ENCODE assay signal across 16 cellular contexts in the genomic region with DNA sequence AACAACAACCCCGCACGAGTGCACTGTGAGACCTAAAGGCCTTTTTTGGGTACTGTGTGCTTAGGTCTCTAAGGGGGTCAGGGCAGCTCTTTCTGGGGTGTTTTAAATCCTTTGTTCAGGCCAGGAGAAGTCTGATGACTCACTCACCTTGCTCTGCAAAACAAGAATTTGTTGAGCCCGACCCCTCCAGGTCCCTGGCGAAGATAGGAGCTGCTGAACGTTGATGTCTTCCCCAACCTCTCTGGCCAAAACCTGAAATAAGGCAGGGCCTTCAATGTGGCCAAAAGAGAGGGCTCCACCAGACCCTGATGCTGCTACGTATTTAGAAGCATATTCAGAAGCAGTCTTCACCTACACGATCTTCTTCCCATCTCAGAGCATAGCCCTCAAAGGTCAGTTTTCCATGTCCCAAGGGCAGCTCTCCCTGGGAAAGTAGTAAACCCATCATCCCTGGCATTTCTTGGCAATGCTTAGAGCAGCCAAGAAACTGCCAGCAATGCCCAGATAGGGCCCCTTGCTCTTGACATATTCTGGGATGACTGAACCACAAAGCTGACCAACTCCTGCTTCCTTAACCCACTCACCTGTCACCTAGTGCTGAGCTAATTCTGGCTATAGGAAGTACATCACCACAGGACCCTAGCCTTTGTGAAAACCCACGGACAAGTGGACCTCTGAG. TPM values are rescaled to one million over a fixed set of nuclear protein-coding genes. Genes with fewer than 3 reads are reported as not detected.
DNase-seq lines count a peak whose midpoint lies in the region; ATAC-seq and TF ChIP-seq lines count a peak whose summit lies in the region.
"Had no signal": no experiment of that assay in that cellular context is flagged by ENCODE, and none has a peak within 500 bp of the region (broad histone marks: within the 10 kb centered on the region; RNA-seq: fewer than 3 reads in every experiment).

No MANE protein-coding gene starts in this region.

- TF ChIP-seq EP300 in suprapubic skin (IDR thresholded peaks at IDR 0.05): no peak

- H3K9me3 ChIP-seq in RWPE2 (ENCODE audit: severe bottlenecking) (no peaks in the 10 kb centered on the region), suprapubic skin (no peaks in the 10 kb centered on the region)

- WGBS in lower leg skin, 2 donors: 42 to 45% methylated on average over 8 of the region's 8 CpGs
- 38% methylated on average over 8 of the region's 8 CpGs for WGBS in suprapubic skin

- peak; percentile 31 for DNase-seq in RWPE2 (ENCODE audit: low spot score)
- DNase-seq in dorsolateral prefrontal cortex: no peak
- DNase-seq in lower leg skin (ENCODE audit: low spot score in 2 of 2): peak; percentile 12 to 58
- peak in 1 of 2 donors; percentile 68 for DNase-seq in suprapubic skin (ENCODE audit: low spot score in 2 of 2)
- DNase-seq in stimulated activated CD4-positive, alpha-beta T cell treated with anti-CD3 and anti-CD28 coated beads, Interleukin-4, amount 100 ng/mL, for 4 hours: no peak
- DNase-seq in activated CD4-positive, CD25-positive, alpha-beta regulatory T cell treated with anti-CD3 and anti-CD28 coated beads, Interleukin-2, amount 50 U/mL, for 72 hours: no peak
- DNase-seq in LoVo (ENCODE audit: low spot score): no peak
- DNase-seq: activated CD4-positive, alpha-beta T cell treated with anti-CD3 and anti-CD28 coated beads for 36 hours; CD4-positive, CD25-positive, alpha-beta regulatory T cell; Kasumi-1; kidney glomerular epithelial cell; NCI-H2081 treated with DMSO at 0.1 percent for 48 hours; stimulated activated CD4-positive, alpha-beta T cell treated with anti-CD3 and anti-CD28 coated beads, Interleukin-1b, Interleukin-23, amount 100 ng/mL, for 48 hours had no signal

- H3K4me1 ChIP-seq in RWPE2 (ENCODE audit: insufficient read depth, poor library complexity, severe bottlenecking) (no peaks in the 10 kb centered on the region), suprapubic skin (peaks cover 26% of the 10 kb centered on the region)

- ATAC-seq in RWPE2 (ENCODE audit: low read depth) (no peak), GM19351 (IDR thresholded peaks at IDR 0.05; ENCODE audit: unreplicated experiment) (no peak)
- ATAC-seq: activated CD4-positive, alpha-beta T cell treated with anti-CD3 and anti-CD28 coated beads for 36 hours; stimulated activated memory B cell treated with anti-CD40 and anti-IgM and Interleukin-4, amounts not matched to agents 10 μg/mL and 1 μg/mL and 100 μg/mL, for 72 hours had no signal

- no peaks in the 10 kb centered on the region for H3K36me3 ChIP-seq in RWPE2 (ENCODE audit: low read depth)
- H3K36me3 ChIP-seq in suprapubic skin: no peaks in the 10 kb centered on the region

- TF ChIP-seq POLR2A in lower leg skin (IDR thresholded peaks at IDR 0.05) (no peak), suprapubic skin (IDR thresholded peaks at IDR 0.05) (no peak)

- H3K27me3 ChIP-seq in RWPE2 (ENCODE audit: insufficient read depth, poor library complexity, severe bottlenecking) (no peaks in the 10 kb centered on the region), dorsolateral prefrontal cortex (no peaks in the 10 kb centered on the region), suprapubic skin (no peaks in the 10 kb centered on the region)

- TF ChIP-seq CTCF in RWPE2 (IDR thresholded peaks at IDR 0.05; ENCODE audit: poor library complexity, severe bottlenecking): no peak
- TF ChIP-seq CTCF in dorsolateral prefrontal cortex (IDR thresholded peaks at IDR 0.05 in 54 of 56, conservative IDR thresholded peaks at IDR 0.05 in 2 of 56; ENCODE audit: low read depth in 1 of 56, partially characterized antibody in 56 of 56): no peak
- TF ChIP-seq CTCF in lower leg skin (IDR thresholded peaks at IDR 0.05): no peak
- TF ChIP-seq CTCF in suprapubic skin (IDR thresholded peaks at IDR 0.05): no peak

- H3K27ac ChIP-seq in RWPE2 (ENCODE audit: poor library complexity, severe bottlenecking): no peak overlapping the region
- peak overlapping the region; percentile 33 to 100 (median 91) for H3K27ac ChIP-seq in dorsolateral prefrontal cortex
- peak overlapping the region; percentile 66 for H3K27ac ChIP-seq in suprapubic skin

- intact Hi-C loops in dorsolateral prefrontal cortex (cut with DNase I) (loop anchor here (1.0 to 5.0 kb wide), 4 partner anchors 45 to 244 kb away; partner anchors contain the start of genes VIPR1 (in 1 of the 2) and ZBTB47 (in 1 of the 2)), lower leg skin (cut with DNase I; ENCODE audit: low total_unique reads) (no loop called here)

- no peak overlapping the region for H3K4me3 ChIP-seq in RWPE2 (ENCODE audit: severe bottlenecking)
- no peak overlapping the region for H3K4me3 ChIP-seq in dorsolateral prefrontal cortex
- H3K4me3 ChIP-seq in lower leg skin (ENCODE audit: low read depth, poor library complexity, severe bottlenecking): no peak overlapping the region
- no peak overlapping the region for H3K4me3 ChIP-seq in suprapubic skin

RNA-seq across cellular contexts. Expression of gene CCDC13, which starts 27.1 kb away (rescaled TPM):
- total RNA-seq in dorsolateral prefrontal cortex (10 to 100 TPM in 9 of 120 experiments, 1 to 10 TPM in 110, under 1 TPM in 1; 0.52 to 15.0 (median 6.0) TPM), lower leg skin (under 1 TPM in 1 of 4 donors, not detected in 3; 0.06 TPM), suprapubic skin (under 1 TPM in 1 of 4 donors, not detected in 3; 0.89 TPM)
- total RNA-seq: activated T-helper 2 cell treated with anti-CD3 and anti-CD28 coated beads, Interferon-gamma antibody, Interleukin-2, Interleukin-4, amounts not matched to agents 10 μg/mL and 5 μg/mL and 100 μg/mL, durations not matched to agents 14 hours and 24 hours and 36 hours had no signal

RNA-seq across cellular contexts. Expression of gene HHATL, which starts 43.3 kb away (rescaled TPM):
- total RNA-seq in dorsolateral prefrontal cortex (100 to 1,000 TPM in 90 of 120 experiments, 10 to 100 TPM in 30; 39.4 to 400 (median 145) TPM), lower leg skin (1 to 10 TPM in 2 of 4 donors, under 1 TPM in 1, not detected in 1; 0.34 to 6.1 (median 1.5) TPM), suprapubic skin (1 to 10 TPM in 1 of 4 donors, not detected in 3; 2.3 TPM)
- total RNA-seq: activated CD4-positive, alpha-beta T cell treated with anti-CD3 and anti-CD28 coated beads for 36 hours; activated T-helper 2 cell treated with anti-CD3 and anti-CD28 coated beads, Interferon-gamma antibody, Interleukin-2, Interleukin-4, amounts not matched to agents 10 μg/mL and 5 μg/mL and 100 μg/mL, durations not matched to agents 14 hours and 24 hours and 36 hours; CD4-positive, CD25-positive, alpha-beta regulatory T cell had no signal

RNA-seq across cellular contexts. Expression of gene HIGD1A, which starts 58.4 kb away (rescaled TPM):
- total RNA-seq in dorsolateral prefrontal cortex (100 to 1,000 TPM; 101 to 278 (median 175) TPM), lower leg skin (100 to 1,000 TPM in 3 of 4 donors, 10 to 100 TPM in 1; 45.1 to 123 (median 114) TPM), suprapubic skin (10 to 100 TPM; 46.8 to 91.9 (median 81.4) TPM)

Comparison
In these comparisons a context has a peak if more than half of its experiments do, and no peak if none do; other contexts are left out.
1. DNase-seq: peak in RWPE2 (single experiment) and lower leg skin (2 of 2); none in dorsolateral prefrontal cortex (0 of 10), stimulated activated CD4-positive, alpha-beta T cell treated with anti-CD3 and anti-CD28 coated beads, Interleukin-4, amount 100 ng/mL, for 4 hours (0 of 2), activated CD4-positive, CD25-positive, alpha-beta regulatory T cell treated with anti-CD3 and anti-CD28 coated beads, Interleukin-2, amount 50 U/mL, for 72 hours (single experiment) and LoVo (single experiment).
2. RNA of gene HHATL, which starts 43.3 kb away (total RNA-seq): 39.4 to 400 TPM in dorsolateral prefrontal cortex; 0.34 to 6.1 TPM in lower leg skin and 2.3 TPM in suprapubic skin; every median in the first group is over 4 times any median in the second.